27 cellular contexts compared by ENCODE assay signal in genomic region chr18:48885266-48885950, GRCh38.
A peak's percentile ranks its signal among the peaks of the same experiment; 100 is the strongest.
DNase-seq lines count a peak whose midpoint lies in the region; ATAC-seq and TF ChIP-seq lines count a peak whose summit lies in the region.
"Had no signal": no experiment of that assay in that cellular context is flagged by ENCODE, and none has a peak within 500 bp of the region (broad histone marks: within the 10 kb centered on the region; RNA-seq: fewer than 3 reads in every experiment).

No MANE protein-coding gene starts in this region.

- H3K4me1 Mint-ChIP-seq in endodermal cell = peaks cover 9% of the 10 kb centered on the region

- ATAC-seq in left cardiac atrium = no peak
- no peak for ATAC-seq in heart right ventricle
- ATAC-seq: mucosa of descending colon had no signal

- H2AFZ ChIP-seq in neuronal stem cell (ENCODE audit: low read length) = no peak overlapping the region

- WGBS in heart right ventricle, 2 donors = 94 to 96% methylated on average over 11 of the region's 11 CpGs
- 94 to 100% methylated on average over 2 to 11 of the region's 11 CpGs for WGBS in endodermal cell (ENCODE audit: insufficient coverage in 1 of 2, insufficient read length in 1 of 2), 2 experiments
- no CpG with 5 or more reads among the region's 11 CpGs for WGBS in neuronal stem cell (ENCODE audit: extremely low coverage in 2 of 2, insufficient read length in 2 of 2, insufficient replicate concordance in 1 of 2), 2 donors
- WGBS in urinary bladder = 54% methylated on average over 11 of the region's 11 CpGs

- no peaks in the 10 kb centered on the region for H3K79me1 ChIP-seq in neuronal stem cell (ENCODE audit: low read depth, low read length)

- H3K9me3 ChIP-seq in heart right ventricle (no peaks in the 10 kb centered on the region), endodermal cell (ENCODE audit: control insufficient read depth, low read length) (no peaks in the 10 kb centered on the region), neuronal stem cell (replicated peaks in 1 of 2; ENCODE audit: control insufficient read depth in 2 of 2, insufficient read depth in 1 of 2, low read depth in 1 of 2, low read length in 2 of 2) (no peaks in the 10 kb centered on the region)
- H3K9me3 ChIP-seq: adrenal gland, colonic mucosa, left ventricle myocardium inferior, mucosa of descending colon, uterus had no signal

- peak overlapping the region; percentile 77 for H2BK12ac ChIP-seq in neuronal stem cell (ENCODE audit: low read length)

- peaks cover 1% of the 10 kb centered on the region for H3K9me3 Mint-ChIP-seq in endodermal cell
- H3K9me3 Mint-ChIP-seq: CD4-positive, alpha-beta T cell had no signal

- H3K23ac ChIP-seq in neuronal stem cell (ENCODE audit: low read depth, low read length, poor library complexity) = no peak overlapping the region

- peaks cover 8% of the 10 kb centered on the region for H3K27me3 Mint-ChIP-seq in endodermal cell (ENCODE audit: insufficient read depth)
- H3K27me3 Mint-ChIP-seq: CD4-positive, alpha-beta T cell had no signal

- H3K36me3 ChIP-seq in heart right ventricle (no peaks in the 10 kb centered on the region), endodermal cell (ENCODE audit: control insufficient read depth, insufficient read depth, low read length) (no peaks in the 10 kb centered on the region), neuronal stem cell (replicated peaks in 1 of 2; ENCODE audit: control insufficient read depth in 2 of 2, insufficient read depth in 2 of 2, low read length in 2 of 2) (no peaks in the 10 kb centered on the region), urinary bladder (ENCODE audit: insufficient read depth) (no peaks in the 10 kb centered on the region)
- H3K36me3 ChIP-seq: adrenal gland, brain microvascular endothelial cell, colonic mucosa, left ventricle myocardium inferior, uterus, WERI-Rb-1 had no signal

- H4K8ac ChIP-seq in neuronal stem cell (ENCODE audit: low read depth, low read length) = no peak overlapping the region

- H4K91ac ChIP-seq in neuronal stem cell (ENCODE audit: low read depth, low read length, poor library complexity) = no peak overlapping the region

- intact Hi-C loops in left cardiac atrium (cut with DNase I) = no loop called here
- intact Hi-C loops in heart right ventricle (cut with DNase I) = loop anchor here in 1 of 10 donors (5.0 kb wide), 1 partner anchor 43 kb away; no protein-coding TSS in a partner anchor

- no peak overlapping the region for H3K27ac Mint-ChIP-seq in endodermal cell
- H3K27ac Mint-ChIP-seq: CD4-positive, alpha-beta T cell had no signal

- H3K9ac ChIP-seq in endodermal cell (ENCODE audit: extremely low read depth, low read length, poor library complexity, severe bottlenecking) (no peak overlapping the region), neuronal stem cell (ENCODE audit: low read depth, low read length, poor library complexity) (no peak overlapping the region)

- peak overlapping the region; percentile 56 for H3K4ac ChIP-seq in neuronal stem cell (ENCODE audit: low read length)

- H3K4me3 ChIP-seq in heart right ventricle (no peak overlapping the region), endodermal cell (ENCODE audit: low read length) (no peak overlapping the region), neuronal stem cell (ENCODE audit: low read length in 2 of 2) (no peak overlapping the region), urinary bladder (ENCODE audit: low read depth, low read length) (no peak overlapping the region)
- H3K4me3 ChIP-seq: adrenal gland, colonic mucosa, left ventricle myocardium inferior, mucosa of descending colon, SK-N-MC, uterus had no signal

- no peak overlapping the region for H3K4me2 ChIP-seq in neuronal stem cell (ENCODE audit: insufficient read depth, low read length, poor library complexity, severe bottlenecking)

- H3K27ac ChIP-seq in heart right ventricle (no peak overlapping the region), endodermal cell (ENCODE audit: low read depth, low read length) (no peak overlapping the region), neuronal stem cell (replicated peaks; ENCODE audit: low read length) (no peak overlapping the region), urinary bladder (ENCODE audit: low read depth) (peak overlapping the region; percentile 43)
- H3K27ac ChIP-seq: adrenal gland, brain microvascular endothelial cell, colonic mucosa, left ventricle myocardium inferior, SK-N-MC, uterus, WERI-Rb-1 had no signal

- no peak overlapping the region for H3K4me3 Mint-ChIP-seq in endodermal cell
- H3K4me3 Mint-ChIP-seq: CD4-positive, alpha-beta T cell had no signal

- H2BK120ac ChIP-seq in neuronal stem cell (ENCODE audit: low read depth, low read length) = no peak overlapping the region

- peak overlapping the region; percentile 17 for H2AK5ac ChIP-seq in neuronal stem cell (ENCODE audit: low read depth, low read length)

- peak overlapping the region; percentile 86 for H3K18ac ChIP-seq in neuronal stem cell (ENCODE audit: low read length)

- no peak overlapping the region for H2BK15ac ChIP-seq in neuronal stem cell (ENCODE audit: low read length)

- no peak overlapping the region for H3K14ac ChIP-seq in neuronal stem cell (ENCODE audit: low read length)

- H3K27me3 ChIP-seq in heart right ventricle = no peaks in the 10 kb centered on the region
- no peaks in the 10 kb centered on the region for H3K27me3 ChIP-seq in endodermal cell (ENCODE audit: control insufficient read depth, insufficient read depth, low read length, poor library complexity, severe bottlenecking)
- H3K27me3 ChIP-seq in neuronal stem cell (ENCODE audit: control insufficient read depth in 3 of 3, insufficient read depth in 3 of 3, low read depth in 1 of 3, low read length in 3 of 3) = peaks cover 0 to 18% (median 0%) of the 10 kb centered on the region in 3 experiments
- H3K27me3 ChIP-seq: adrenal gland, brain microvascular endothelial cell, colonic mucosa, uterus had no signal

- DNase-seq in left cardiac atrium (peak; percentile 13), heart right ventricle (no peak), endodermal cell (peak; percentile 41), neuronal stem cell (ENCODE audit: low spot score) (no peak), NCI-H524 treated with DMSO at 0.1 percent for 48 hours (lab: John Stamatoyannopoulos, UW) (no peak), NCI-H1092 treated with DMSO at 0.1 percent for 48 hours (lab: John Stamatoyannopoulos, UW) (no peak), middle frontal gyrus (ENCODE audit: extremely low spot score, low spot score) (no peak)
- DNase-seq: ACHN; activated CD4-positive, alpha-beta T cell treated with anti-CD3 and anti-CD28 coated beads, Interleukin-2, amount 50 U/mL, for 4 hours; activated gamma-delta T cell treated with Interleukin-2 at 50 U/mL for 16 hours; brain microvascular endothelial cell; CD4-positive, alpha-beta T cell; colonic mucosa; HCEC 1CT; KBM-7; left ventricle myocardium inferior; MM.1S; mucosa of descending colon; NCI-H146; NCI-H2171 treated with DMSO at 0.1 percent for 48 hours; NCI-H526; RPMI8226; WERI-Rb-1 had no signal

- H3K36me3 Mint-ChIP-seq in endodermal cell (ENCODE audit: low read depth) = no peaks in the 10 kb centered on the region

- TF ChIP-seq CTCF in heart right ventricle (IDR thresholded peaks at IDR 0.05) (no peak), endodermal cell (conservative IDR thresholded peaks at IDR 0.05) (no peak)

- H2BK5ac ChIP-seq in neuronal stem cell (ENCODE audit: low read length) = peak overlapping the region; percentile 19

- peaks cover 10 to 38% (median 26%) of the 10 kb centered on the region in 9 donors for H3K4me1 ChIP-seq in heart right ventricle
- H3K4me1 ChIP-seq in endodermal cell (ENCODE audit: control insufficient read depth, insufficient read depth, low read length) = peaks cover 5% of the 10 kb centered on the region
- H3K4me1 ChIP-seq in neuronal stem cell (ENCODE audit: control insufficient read depth in 2 of 2, insufficient read depth in 1 of 2, low read depth in 1 of 2, low read length in 2 of 2) = peaks cover 20% of the 10 kb centered on the region in 2 donors
- no peaks in the 10 kb centered on the region for H3K4me1 ChIP-seq in urinary bladder (ENCODE audit: insufficient read depth)
- H3K4me1 ChIP-seq: colonic mucosa had no signal

Comparison
In these comparisons a context has a peak if more than half of its experiments do, and no peak if none do; other contexts are left out.
1. DNase-seq: peak in left cardiac atrium (single experiment) and endodermal cell (single experiment); none in heart right ventricle (0 of 2), neuronal stem cell (single experiment), NCI-H524 treated with DMSO at 0.1 percent for 48 hours (single experiment), NCI-H1092 treated with DMSO at 0.1 percent for 48 hours (single experiment) and middle frontal gyrus (single experiment).